ENCODE assay signal across 1 cellular context in the genomic region with DNA sequence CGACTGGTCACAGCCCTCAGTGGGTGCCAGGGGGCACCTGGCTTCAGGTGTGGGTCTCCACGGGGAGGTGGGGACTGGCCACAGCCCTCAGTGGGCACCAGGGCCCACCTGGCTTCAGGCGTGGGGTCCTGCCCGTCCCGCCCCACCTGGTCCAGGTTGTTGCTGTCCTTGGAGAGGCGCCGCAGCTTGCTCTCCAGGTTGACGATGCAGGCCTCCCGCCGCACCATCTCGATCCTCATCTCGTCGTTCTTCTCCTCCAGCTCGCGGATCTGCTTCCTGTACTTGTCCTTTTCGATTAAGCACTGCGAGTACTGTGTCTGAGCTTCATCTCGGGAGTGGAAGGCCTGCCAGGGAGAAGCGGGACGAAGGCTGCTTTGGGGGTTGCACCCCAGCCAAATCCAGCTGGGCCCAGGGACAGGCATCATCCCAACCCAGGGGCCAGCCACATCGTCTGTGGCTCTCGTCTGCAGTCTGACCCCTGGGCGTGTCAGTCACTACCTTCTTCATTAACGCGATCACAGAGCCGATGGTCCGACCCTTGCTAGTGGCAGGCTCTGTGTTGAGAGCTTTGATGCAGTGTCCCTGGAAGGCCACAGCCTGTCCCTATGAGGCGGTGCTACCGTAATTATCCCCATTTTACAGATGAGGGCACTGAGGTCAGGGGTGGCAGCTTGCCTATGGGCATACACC.
TF ChIP-seq lines count a peak whose summit lies in the region.

No MANE protein-coding gene starts in this region.

TF ChIP-seq in K562, 482 proteins besides CTCF, POLR2A, EP300 and RAD21 (continued from another document):
- TF ChIP-seq, protein P1, sequence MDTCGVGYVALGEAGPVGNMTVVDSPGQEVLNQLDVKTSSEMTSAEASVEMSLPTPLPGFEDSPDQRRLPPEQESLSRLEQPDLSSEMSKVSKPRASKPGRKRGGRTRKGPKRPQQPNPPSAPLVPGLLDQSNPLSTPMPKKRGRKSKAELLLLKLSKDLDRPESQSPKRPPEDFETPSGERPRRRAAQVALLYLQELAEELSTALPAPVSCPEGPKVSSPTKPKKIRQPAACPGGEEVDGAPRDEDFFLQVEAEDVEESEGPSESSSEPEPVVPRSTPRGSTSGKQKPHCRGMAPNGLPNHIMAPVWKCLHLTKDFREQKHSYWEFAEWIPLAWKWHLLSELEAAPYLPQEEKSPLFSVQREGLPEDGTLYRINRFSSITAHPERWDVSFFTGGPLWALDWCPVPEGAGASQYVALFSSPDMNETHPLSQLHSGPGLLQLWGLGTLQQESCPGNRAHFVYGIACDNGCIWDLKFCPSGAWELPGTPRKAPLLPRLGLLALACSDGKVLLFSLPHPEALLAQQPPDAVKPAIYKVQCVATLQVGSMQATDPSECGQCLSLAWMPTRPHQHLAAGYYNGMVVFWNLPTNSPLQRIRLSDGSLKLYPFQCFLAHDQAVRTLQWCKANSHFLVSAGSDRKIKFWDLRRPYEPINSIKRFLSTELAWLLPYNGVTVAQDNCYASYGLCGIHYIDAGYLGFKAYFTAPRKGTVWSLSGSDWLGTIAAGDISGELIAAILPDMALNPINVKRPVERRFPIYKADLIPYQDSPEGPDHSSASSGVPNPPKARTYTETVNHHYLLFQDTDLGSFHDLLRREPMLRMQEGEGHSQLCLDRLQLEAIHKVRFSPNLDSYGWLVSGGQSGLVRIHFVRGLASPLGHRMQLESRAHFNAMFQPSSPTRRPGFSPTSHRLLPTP (IDR thresholded peaks at IDR 0.05; ENCODE audit: borderline replicate concordance, extremely low read depth, insufficient read length) = no peak
